ENCODE assay signal across 10 cellular contexts in genomic region chr6:26366504-26366903, GRCh38. TPM values are rescaled to one million over a fixed set of nuclear protein-coding genes. Genes with fewer than 3 reads are reported as not detected.
DNase-seq lines count a peak whose midpoint lies in the region; ATAC-seq and TF ChIP-seq lines count a peak whose summit lies in the region.
"Had no signal": no experiment of that assay in that cellular context is flagged by ENCODE, and none has a peak within 500 bp of the region (broad histone marks: within the 10 kb centered on the region; RNA-seq: fewer than 3 reads in every experiment).

No MANE protein-coding gene starts in this region.

- TF ChIP-seq CTCF in HL-60 (IDR thresholded peaks at IDR 0.05; ENCODE audit: insufficient read depth, low read length) (no peak), neutrophil (IDR thresholded peaks at IDR 0.05) (no peak)

- H3K27me3 Mint-ChIP-seq in activated CD4-positive, alpha-beta memory T cell treated with anti-CD3 and anti-CD28 coated beads, Interleukin-2, amount 10 ng/mL, durations not matched to agents 7 days and 5 days, result no peaks in the 10 kb centered on the region
- H3K27me3 Mint-ChIP-seq: dendritic cell treated with granulocyte-macrophage colony-stimulating factor and Interleukin-4, amounts not matched to agents 40 ng/mL and 50 ng/mL, for 4 days had no signal

- CTCF ChIA-PET in activated CD4-positive, alpha-beta memory T cell treated with anti-CD3 and anti-CD28 coated beads, Interleukin-2, amount 10 ng/mL, durations not matched to agents 7 days and 5 days (lab: Charles Lee), result interaction anchor here (0.6 to 1.2 kb wide), 3 partner anchors 8 to 229 kb away, joined by 3 to 7 read pairs (median 4); no protein-coding TSS in a partner anchor

- intact Hi-C loops in left colon (cut with DNase I, micrococcal nuclease), result no loop called here

- H3K27me3 ChIP-seq in HL-60 (ENCODE audit: insufficient read depth, poor library complexity, severe bottlenecking) (no peaks in the 10 kb centered on the region), neutrophil (no peaks in the 10 kb centered on the region)

- H3K27ac ChIP-seq in HL-60 (replicated peaks) (peak overlapping the region; percentile 91), neutrophil (peak overlapping the region; percentile 24)
- H3K27ac ChIP-seq: RWPE1 had no signal

- no peak for ATAC-seq in left colon

- peak overlapping the region; percentile 44 for H3K27ac Mint-ChIP-seq in activated CD4-positive, alpha-beta memory T cell treated with anti-CD3 and anti-CD28 coated beads, Interleukin-2, amount 10 ng/mL, durations not matched to agents 7 days and 5 days
- H3K27ac Mint-ChIP-seq: dendritic cell treated with granulocyte-macrophage colony-stimulating factor and Interleukin-4, amounts not matched to agents 40 ng/mL and 50 ng/mL, for 4 days had no signal

- DNase-seq in NCI-H82 (lab: John Stamatoyannopoulos, UW), result peak; percentile 58
- no peak for DNase-seq in NCI-H82 treated with DMSO at 0.1 percent for 48 hours (lab: John Stamatoyannopoulos, UW; ENCODE audit: unreplicated experiment)
- DNase-seq in HL-60 (ENCODE audit: low read depth in 1 of 2, low spot score in 1 of 2), result peak in 1 of 2 experiments; percentile 44
- DNase-seq in activated CD4-positive, alpha-beta memory T cell treated with anti-CD3 and anti-CD28 coated beads, Interleukin-2, amount 10 ng/mL, durations not matched to agents 7 days and 5 days, result no peak
- DNase-seq in NCI-H1930 (lab: John Stamatoyannopoulos, UW), result no peak
- no peak for DNase-seq in activated CD4-positive, CD25-positive, alpha-beta regulatory T cell treated with anti-CD3 and anti-CD28 coated beads, Interleukin-2, amount 50 U/mL, for 72 hours
- DNase-seq in left colon, result no peak

- peak overlapping the region; percentile 72 for H3K4me3 Mint-ChIP-seq in activated CD4-positive, alpha-beta memory T cell treated with anti-CD3 and anti-CD28 coated beads, Interleukin-2, amount 10 ng/mL, durations not matched to agents 7 days and 5 days
- H3K4me3 Mint-ChIP-seq: dendritic cell treated with granulocyte-macrophage colony-stimulating factor and Interleukin-4, amounts not matched to agents 40 ng/mL and 50 ng/mL, for 4 days had no signal

- peaks cover 17 to 24% of the 10 kb centered on the region in 2 experiments for H3K4me1 ChIP-seq in neutrophil (ENCODE audit: control insufficient read depth in 1 of 2, insufficient read depth in 1 of 2, low read depth in 1 of 2, low read length in 1 of 2)

- peak overlapping the region; percentile 73; the same call in 1 of the 2 replicates for H3K4me3 ChIP-seq in HL-60 (replicated peaks; ENCODE audit: insufficient read depth, low read length)
- H3K4me3 ChIP-seq in neutrophil (ENCODE audit: low read depth in 1 of 2, low read length in 1 of 2), result no peak overlapping the region

- peaks cover 57% of the 10 kb centered on the region for H3K4me1 Mint-ChIP-seq in activated CD4-positive, alpha-beta memory T cell treated with anti-CD3 and anti-CD28 coated beads, Interleukin-2, amount 10 ng/mL, durations not matched to agents 7 days and 5 days

- H3K9me3 Mint-ChIP-seq in activated CD4-positive, alpha-beta memory T cell treated with anti-CD3 and anti-CD28 coated beads, Interleukin-2, amount 10 ng/mL, durations not matched to agents 7 days and 5 days, result no peaks in the 10 kb centered on the region
- H3K9me3 Mint-ChIP-seq: dendritic cell treated with granulocyte-macrophage colony-stimulating factor and Interleukin-4, amounts not matched to agents 40 ng/mL and 50 ng/mL, for 4 days had no signal

- H3K9me3 ChIP-seq in neutrophil, result no peaks in the 10 kb centered on the region

- peaks cover 40% of the 10 kb centered on the region for H3K36me3 Mint-ChIP-seq in activated CD4-positive, alpha-beta memory T cell treated with anti-CD3 and anti-CD28 coated beads, Interleukin-2, amount 10 ng/mL, durations not matched to agents 7 days and 5 days (ENCODE audit: low read depth)

- POLR2A ChIA-PET in activated CD4-positive, alpha-beta memory T cell treated with anti-CD3 and anti-CD28 coated beads, Interleukin-2, amount 10 ng/mL, durations not matched to agents 7 days and 5 days (lab: Charles Lee), result interaction anchor here (0.9 to 1.5 kb wide), 4 partner anchors 9 to 152 kb away, joined by 3 to 5 read pairs (median 4); partner anchors contain the start of gene BTN2A2

- peaks cover 20% of the 10 kb centered on the region for H3K36me3 ChIP-seq in neutrophil

RNA-seq across cellular contexts. Expression of gene BTN3A2, which starts 1.5 kb away (rescaled TPM):
- total RNA-seq in activated CD4-positive, alpha-beta memory T cell treated with anti-CD3 and anti-CD28 coated beads, Interleukin-2, amount 10 ng/mL, durations not matched to agents 7 days and 5 days, result 100 to 1,000 TPM; 120 to 130 TPM
- 10 to 100 TPM; 17.6 to 35.1 TPM for total RNA-seq in left colon

RNA-seq across cellular contexts. Expression of gene BTN2A2, which starts 16.4 kb away (rescaled TPM):
- total RNA-seq in activated CD4-positive, alpha-beta memory T cell treated with anti-CD3 and anti-CD28 coated beads, Interleukin-2, amount 10 ng/mL, durations not matched to agents 7 days and 5 days, result 10 to 100 TPM; 23.4 to 25.7 TPM
- total RNA-seq in left colon, result 1 to 10 TPM; 6.2 to 8.0 TPM

RNA-seq across cellular contexts. Expression of gene BTN3A1, which starts 35.6 kb away (rescaled TPM):
- 100 to 1,000 TPM; 100 to 103 TPM for total RNA-seq in activated CD4-positive, alpha-beta memory T cell treated with anti-CD3 and anti-CD28 coated beads, Interleukin-2, amount 10 ng/mL, durations not matched to agents 7 days and 5 days
- 10 to 100 TPM; 21.2 to 21.6 TPM for total RNA-seq in left colon

Comparison
In these comparisons a context has a peak if more than half of its experiments do, and no peak if none do; other contexts are left out.
1. RNA of gene BTN3A1, which starts 35.6 kb away (total RNA-seq): 100 to 103 TPM in activated CD4-positive, alpha-beta memory T cell treated with anti-CD3 and anti-CD28 coated beads, Interleukin-2, amount 10 ng/mL, durations not matched to agents 7 days and 5 days; 21.2 to 21.6 TPM in left colon; every median in the first group is over 4 times any median in the second.